ENCODE assay signal across 28 cellular contexts in genomic region chr4:54386270-54386669, GRCh38.
"Had no signal": no experiment of that assay in that cellular context is flagged by ENCODE, and none has a peak within 500 bp of the region (broad histone marks: within the 10 kb centered on the region; RNA-seq: fewer than 3 reads in every experiment).

No MANE protein-coding gene starts in this region.

- H3K27me3 Mint-ChIP-seq: progenitor cell of endocrine pancreas; stimulated activated naive CD8-positive, alpha-beta T cell treated with anti-CD3 and anti-CD28 coated beads, Interleukin-15, Interleukin-2, amounts not matched to agents 100 ng/mL and 50 ng/mL, for 24 hours had no signal

- H3K4me1 ChIP-seq: esophagus muscularis mucosa, left ventricle myocardium inferior, parathyroid adenoma, right lobe of liver, tibial nerve had no signal

- H3K79me2 ChIP-seq: parathyroid adenoma had no signal

- H3K36me3 ChIP-seq: esophagus muscularis mucosa, left ventricle myocardium inferior, lower lobe of right lung, neutrophil, right lobe of liver, thoracic aorta, tibial nerve, upper lobe of left lung had no signal

- H3K4me3 Mint-ChIP-seq: endodermal cell; natural killer cell; stimulated activated naive B cell treated with anti-CD40 and anti-IgM and Interleukin-4, amounts not matched to agents 10 μg/mL and 1 μg/mL and 100 μg/mL, for 72 hours; stimulated activated naive CD8-positive, alpha-beta T cell treated with anti-CD3 and anti-CD28 coated beads, Interleukin-15, Interleukin-2, amounts not matched to agents 100 ng/mL and 50 ng/mL, for 24 hours had no signal

- H3K9me3 ChIP-seq: esophagus muscularis mucosa, left ventricle myocardium inferior, lower lobe of right lung, neutrophil, right lobe of liver, thoracic aorta, tibial nerve, upper lobe of left lung had no signal

- H3K27ac ChIP-seq: dorsolateral prefrontal cortex, epithelial cell of prostate, esophagus muscularis mucosa, left ventricle myocardium inferior, lower lobe of right lung, neutrophil, parathyroid adenoma, right lobe of liver, thoracic aorta, tibial nerve, upper lobe of left lung had no signal

- FAIRE-seq: colon, frontal cortex, small intestine, urothelium cell line had no signal

- ATAC-seq: left colon; lower lobe of right lung; right lobe of liver; stimulated activated naive B cell treated with anti-CD40 and anti-IgM and Interleukin-4, amounts not matched to agents 10 μg/mL and 1 μg/mL and 100 μg/mL, for 72 hours had no signal

- H3K27ac Mint-ChIP-seq: endodermal cell; immature natural killer cell; natural killer cell; progenitor cell of endocrine pancreas; stimulated activated naive B cell treated with anti-CD40 and anti-IgM and Interleukin-4, amounts not matched to agents 10 μg/mL and 1 μg/mL and 100 μg/mL, for 72 hours; stimulated activated naive CD8-positive, alpha-beta T cell treated with anti-CD3 and anti-CD28 coated beads, Interleukin-15, Interleukin-2, amounts not matched to agents 100 ng/mL and 50 ng/mL, for 24 hours had no signal

- DNase-seq: dorsolateral prefrontal cortex; effector CD8-positive, alpha-beta T cell; endodermal cell; hypothalamus; immature natural killer cell; islet precursor cell; kidney glomerular epithelial cell; left colon; left ventricle myocardium inferior; lower lobe of right lung; natural killer cell; right lobe of liver; small intestine; stimulated activated CD4-positive, alpha-beta T cell treated with anti-CD3 and anti-CD28 coated beads, Interleukin-15, amount 100 ng/mL, for 24 hours; stimulated activated CD4-positive, alpha-beta T cell treated with anti-CD3 and anti-CD28 coated beads, Interleukin-2, amount 100 ng/mL, for 48 hours; stimulated activated naive B cell treated with anti-CD40 and anti-IgM and Interleukin-4, amounts not matched to agents 10 μg/mL and 1 μg/mL and 100 μg/mL, for 72 hours; upper lobe of left lung had no signal

- H3K4me1 Mint-ChIP-seq: endodermal cell; immature natural killer cell; natural killer cell; stimulated activated naive B cell treated with anti-CD40 and anti-IgM and Interleukin-4, amounts not matched to agents 10 μg/mL and 1 μg/mL and 100 μg/mL, for 72 hours had no signal

- H3K9ac ChIP-seq: parathyroid adenoma had no signal

- H3K9me3 Mint-ChIP-seq: immature natural killer cell, natural killer cell had no signal

- H3K36me3 Mint-ChIP-seq: immature natural killer cell; natural killer cell; stimulated activated naive B cell treated with anti-CD40 and anti-IgM and Interleukin-4, amounts not matched to agents 10 μg/mL and 1 μg/mL and 100 μg/mL, for 72 hours had no signal

- H3K4me3 ChIP-seq: dorsolateral prefrontal cortex, esophagus muscularis mucosa, left ventricle myocardium inferior, lower lobe of right lung, right lobe of liver, thoracic aorta, tibial nerve, upper lobe of left lung had no signal

- H3K27me3 ChIP-seq: esophagus muscularis mucosa, neutrophil, right lobe of liver, tibial nerve, upper lobe of left lung had no signal

- H2AFZ ChIP-seq: parathyroid adenoma had no signal
